ENCODE assay signal across 18 cellular contexts in the genomic region with DNA sequence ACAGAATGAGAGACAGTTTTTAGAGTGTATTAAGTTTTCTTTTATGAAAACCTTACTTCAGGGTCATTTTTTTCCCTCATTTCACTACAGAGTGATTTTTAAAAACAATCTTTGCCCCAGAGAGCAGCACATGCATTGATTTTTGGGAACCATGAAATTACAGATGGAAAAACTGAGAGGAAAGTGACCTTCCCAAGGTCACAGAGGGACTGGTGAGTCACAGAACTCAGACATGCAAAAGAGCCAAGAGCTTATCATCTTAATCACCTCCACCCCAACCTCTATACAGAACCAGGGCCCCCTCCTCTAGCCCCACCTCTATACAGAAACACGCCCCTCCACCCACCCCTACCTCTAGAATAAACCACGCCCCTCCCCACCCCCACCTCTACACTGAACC. TPM values are rescaled to one million over a fixed set of nuclear protein-coding genes. Genes with fewer than 3 reads are reported as not detected.
DNase-seq lines count a peak whose midpoint lies in the region; ATAC-seq and FAIRE-seq lines count a peak whose summit lies in the region.
"Had no signal": no experiment of that assay in that cellular context is flagged by ENCODE, and none has a peak within 500 bp of the region (broad histone marks: within the 10 kb centered on the region; RNA-seq: fewer than 3 reads in every experiment).

No MANE protein-coding gene starts in this region.

- H3K4me1 ChIP-seq in HUES64 (ENCODE audit: insufficient read depth, low read length) (no peaks in the 10 kb centered on the region; the same call in 1 of the 2 replicates), small intestine (ENCODE audit: control insufficient read depth in 2 of 2, insufficient read depth in 1 of 2, low read depth in 1 of 2, low read length in 1 of 2) (no peaks in the 10 kb centered on the region), trophoblast cell (ENCODE audit: control insufficient read depth in 1 of 2, insufficient read depth in 2 of 2, low read length in 2 of 2) (peaks cover 0 to under 1% of the 10 kb centered on the region in 2 experiments)
- H3K4me1 ChIP-seq: foreskin keratinocyte, stomach, uterus had no signal

- H3K18ac ChIP-seq in trophoblast cell (ENCODE audit: low read length) = no peak overlapping the region

- intact Hi-C loops in activated CD4-positive, alpha-beta memory T cell treated with anti-CD3 and anti-CD28 coated beads for 36 hours (cut with micrococcal nuclease) = no loop called here

- H4K12ac ChIP-seq in trophoblast cell (ENCODE audit: low read depth, low read length) = no peak overlapping the region

- H3K4me1 Mint-ChIP-seq in activated CD4-positive, alpha-beta memory T cell treated with anti-CD3 and anti-CD28 coated beads for 36 hours (ENCODE audit: low read depth) = peaks cover 11% of the 10 kb centered on the region
- H3K4me1 Mint-ChIP-seq in activated CD4-positive, alpha-beta memory T cell treated with anti-CD3 and anti-CD28 coated beads, Interleukin-2, amount 10 ng/mL, durations not matched to agents 7 days and 5 days = peaks cover 27% of the 10 kb centered on the region
- H3K4me1 Mint-ChIP-seq in activated T-helper 17 cell treated with anti-CD3 and anti-CD28 coated beads, Interleukin-2, amount 50 U/mL, for 72 hours = peaks cover 21% of the 10 kb centered on the region

- H3K9me3 Mint-ChIP-seq in activated CD4-positive, alpha-beta memory T cell treated with anti-CD3 and anti-CD28 coated beads for 36 hours = no peaks in the 10 kb centered on the region
- no peaks in the 10 kb centered on the region for H3K9me3 Mint-ChIP-seq in activated CD4-positive, alpha-beta memory T cell treated with anti-CD3 and anti-CD28 coated beads, Interleukin-2, amount 10 ng/mL, durations not matched to agents 7 days and 5 days
- H3K9me3 Mint-ChIP-seq in activated T-helper 17 cell treated with anti-CD3 and anti-CD28 coated beads, Interleukin-2, amount 50 U/mL, for 72 hours = no peaks in the 10 kb centered on the region
- H3K9me3 Mint-ChIP-seq: neural crest cell had no signal

- H3K27ac Mint-ChIP-seq in activated CD4-positive, alpha-beta memory T cell treated with anti-CD3 and anti-CD28 coated beads for 36 hours = peak overlapping the region; percentile 75
- no peak overlapping the region for H3K27ac Mint-ChIP-seq in activated CD4-positive, alpha-beta memory T cell treated with anti-CD3 and anti-CD28 coated beads, Interleukin-2, amount 10 ng/mL, durations not matched to agents 7 days and 5 days
- H3K27ac Mint-ChIP-seq in activated T-helper 17 cell treated with anti-CD3 and anti-CD28 coated beads, Interleukin-2, amount 50 U/mL, for 72 hours = no peak overlapping the region

- H3K23ac ChIP-seq in trophoblast cell (ENCODE audit: low read length) = no peak overlapping the region

- H3K36me3 ChIP-seq in HUES64 (ENCODE audit: insufficient read depth, low read length) (no peaks in the 10 kb centered on the region), small intestine (ENCODE audit: control insufficient read depth in 2 of 2, insufficient read depth in 2 of 2, low read length in 2 of 2) (peaks cover 9 to 13% of the 10 kb centered on the region in 2 donors), trophoblast cell (ENCODE audit: control insufficient read depth in 1 of 2, insufficient read depth in 2 of 2, low read length in 2 of 2) (no peaks in the 10 kb centered on the region)
- H3K36me3 ChIP-seq: uterus had no signal

- no peak overlapping the region for H2BK5ac ChIP-seq in trophoblast cell (ENCODE audit: low read depth, low read length, poor library complexity)

- POLR2A ChIA-PET in activated CD4-positive, alpha-beta memory T cell treated with anti-CD3 and anti-CD28 coated beads for 36 hours (lab: Charles Lee) = interaction anchor here (1.4 kb wide), 1 partner anchor 10 kb away, joined by 4 read pairs; a partner anchor contains a TSS
- POLR2A ChIA-PET in activated CD4-positive, alpha-beta memory T cell treated with anti-CD3 and anti-CD28 coated beads, Interleukin-2, amount 10 ng/mL, durations not matched to agents 7 days and 5 days (lab: Charles Lee) = interaction anchor here (1.1 to 1.2 kb wide), 2 partner anchors 11 to 17 kb away, joined by 3 to 5 read pairs; a partner anchor contains a TSS

- peak; percentile 78 for ATAC-seq in activated T-helper 17 cell treated with anti-CD3 and anti-CD28 coated beads, Interleukin-2, amount 50 U/mL, for 72 hours (replicated peaks)
- ATAC-seq: foreskin keratinocyte had no signal

- H3K4me3 ChIP-seq in HUES64 (ENCODE audit: low read length) = no peak overlapping the region
- no peak overlapping the region for H3K4me3 ChIP-seq in small intestine (ENCODE audit: low read depth in 1 of 2, low read length in 2 of 2)
- no peak overlapping the region for H3K4me3 ChIP-seq in trophoblast cell (ENCODE audit: low read depth, low read length)
- H3K4me3 ChIP-seq: stomach, uterus had no signal

- H3K9ac ChIP-seq in HUES64 (ENCODE audit: low read depth, low read length) (peak overlapping the region; percentile 36; the same call in 1 of the 2 replicates), trophoblast cell (ENCODE audit: low read length) (no peak overlapping the region)

- H2BK120ac ChIP-seq in trophoblast cell (ENCODE audit: insufficient read depth, low read length, poor library complexity) = no peak overlapping the region

- no peak overlapping the region for H3K4me2 ChIP-seq in trophoblast cell (ENCODE audit: low read length)

- no peak overlapping the region for H2BK12ac ChIP-seq in trophoblast cell (ENCODE audit: low read length)

- no peak overlapping the region for H4K8ac ChIP-seq in trophoblast cell (ENCODE audit: low read depth, low read length)

- H2AK5ac ChIP-seq in trophoblast cell (ENCODE audit: low read length) = no peak overlapping the region

- no peak overlapping the region for H3K4me3 Mint-ChIP-seq in activated CD4-positive, alpha-beta memory T cell treated with anti-CD3 and anti-CD28 coated beads for 36 hours
- H3K4me3 Mint-ChIP-seq in activated CD4-positive, alpha-beta memory T cell treated with anti-CD3 and anti-CD28 coated beads, Interleukin-2, amount 10 ng/mL, durations not matched to agents 7 days and 5 days = no peak overlapping the region
- H3K4me3 Mint-ChIP-seq in activated T-helper 17 cell treated with anti-CD3 and anti-CD28 coated beads, Interleukin-2, amount 50 U/mL, for 72 hours = no peak overlapping the region
- H3K4me3 Mint-ChIP-seq: neural crest cell had no signal

- H3K9me3 ChIP-seq in HUES64 (ENCODE audit: insufficient read depth, low read depth, low read length) = no peaks in the 10 kb centered on the region
- H3K9me3 ChIP-seq in small intestine (ENCODE audit: control insufficient read depth, low read depth) = no peaks in the 10 kb centered on the region
- H3K9me3 ChIP-seq in trophoblast cell (ENCODE audit: insufficient read depth, low read depth, low read length) = no peaks in the 10 kb centered on the region
- H3K9me3 ChIP-seq: stomach, uterus had no signal

- no peaks in the 10 kb centered on the region for H3K27me3 Mint-ChIP-seq in activated CD4-positive, alpha-beta memory T cell treated with anti-CD3 and anti-CD28 coated beads for 36 hours
- H3K27me3 Mint-ChIP-seq in activated CD4-positive, alpha-beta memory T cell treated with anti-CD3 and anti-CD28 coated beads, Interleukin-2, amount 10 ng/mL, durations not matched to agents 7 days and 5 days = no peaks in the 10 kb centered on the region
- no peaks in the 10 kb centered on the region for H3K27me3 Mint-ChIP-seq in activated T-helper 17 cell treated with anti-CD3 and anti-CD28 coated beads, Interleukin-2, amount 50 U/mL, for 72 hours

- no peak for DNase-seq in activated CD4-positive, alpha-beta memory T cell treated with anti-CD3 and anti-CD28 coated beads for 36 hours
- no peak for DNase-seq in activated CD4-positive, alpha-beta memory T cell treated with anti-CD3 and anti-CD28 coated beads, Interleukin-2, amount 10 ng/mL, durations not matched to agents 7 days and 5 days
- DNase-seq in small intestine (peak; percentile 25), COLO668 (lab: John Stamatoyannopoulos, UW; ENCODE audit: unreplicated experiment) (no peak), trophoblast cell (no peak), NCI-H510A treated with DMSO at 0.1 percent for 48 hours (lab: John Stamatoyannopoulos, UW) (no peak)
- DNase-seq: activated gamma-delta T cell; foreskin keratinocyte; MM.1S; NCI-H1694 treated with DMSO at 0.1 percent for 48 hours; NCI-H2227 treated with DMSO at 0.1 percent for 48 hours; SHP77 treated with DMSO at 0.1 percent for 48 hours; stimulated activated CD4-positive, alpha-beta T cell treated with anti-CD3 and anti-CD28 coated beads, Interleukin-12 subunit alpha, Interleukin-12 subunit beta, amount 100 ng/mL, for 4 hours; stomach; uterus had no signal

- 82% methylated on average over 2 of the region's 2 CpGs for WGBS in HUES64
- WGBS in small intestine, 3 donors = 66 to 83% (median 77%) methylated on average over 1 to 2 of the region's 2 CpGs
- no CpG with 5 or more reads among the region's 2 CpGs for WGBS in trophoblast cell (ENCODE audit: extremely low coverage, insufficient coverage, insufficient read length)

- no peak overlapping the region for H4K91ac ChIP-seq in trophoblast cell (ENCODE audit: low read depth, low read length)

- H3K4ac ChIP-seq in trophoblast cell (ENCODE audit: low read depth, low read length) = no peak overlapping the region

- H3K14ac ChIP-seq in trophoblast cell (ENCODE audit: low read length) = no peak overlapping the region

- FAIRE-seq in small intestine (lab: Jason Lieb, UNC) = no peak

- no peaks in the 10 kb centered on the region for H3K79me2 ChIP-seq in trophoblast cell (ENCODE audit: control insufficient read depth, insufficient read depth, low read length, poor library complexity)

- H3K79me1 ChIP-seq in trophoblast cell (ENCODE audit: low read length) = no peaks in the 10 kb centered on the region

- CTCF ChIA-PET in activated CD4-positive, alpha-beta memory T cell treated with anti-CD3 and anti-CD28 coated beads for 36 hours (lab: Charles Lee) = no interaction called here
- CTCF ChIA-PET in activated CD4-positive, alpha-beta memory T cell treated with anti-CD3 and anti-CD28 coated beads, Interleukin-2, amount 10 ng/mL, durations not matched to agents 7 days and 5 days (lab: Charles Lee) = interaction anchor here (0.6 to 0.7 kb wide), 2 partner anchors 170 to 220 kb away, joined by 3 to 4 read pairs; no protein-coding TSS in a partner anchor

- H3K27me3 ChIP-seq in HUES64 (ENCODE audit: insufficient read depth, low read length) (no peaks in the 10 kb centered on the region), small intestine (ENCODE audit: control insufficient read depth in 2 of 2, insufficient read depth in 2 of 2, low read length in 2 of 2) (no peaks in the 10 kb centered on the region), trophoblast cell (ENCODE audit: insufficient read depth, low read length) (no peaks in the 10 kb centered on the region)
- H3K27me3 ChIP-seq: foreskin keratinocyte, stomach, uterus had no signal

- no peak overlapping the region for H2AFZ ChIP-seq in trophoblast cell (ENCODE audit: insufficient read depth, low read length, poor library complexity)

- peaks cover 17% of the 10 kb centered on the region for H3K36me3 Mint-ChIP-seq in activated CD4-positive, alpha-beta memory T cell treated with anti-CD3 and anti-CD28 coated beads for 36 hours
- H3K36me3 Mint-ChIP-seq in activated CD4-positive, alpha-beta memory T cell treated with anti-CD3 and anti-CD28 coated beads, Interleukin-2, amount 10 ng/mL, durations not matched to agents 7 days and 5 days (ENCODE audit: low read depth) = peaks cover 43% of the 10 kb centered on the region
- H3K36me3 Mint-ChIP-seq in activated T-helper 17 cell treated with anti-CD3 and anti-CD28 coated beads, Interleukin-2, amount 50 U/mL, for 72 hours (ENCODE audit: low read depth) = peaks cover 44% of the 10 kb centered on the region

- H3K27ac ChIP-seq in HUES64 (ENCODE audit: low read depth, low read length) (no peak overlapping the region), small intestine (ENCODE audit: low read depth in 1 of 2, low read length in 1 of 2) (no peak overlapping the region), trophoblast cell (ENCODE audit: low read depth, low read length) (no peak overlapping the region)
- H3K27ac ChIP-seq: foreskin keratinocyte, stomach, uterus had no signal

RNA-seq across cellular contexts. Expression of a gene that starts 10.7 kb away (rescaled TPM):
- total RNA-seq in activated CD4-positive, alpha-beta memory T cell treated with anti-CD3 and anti-CD28 coated beads for 36 hours = 10 to 100 TPM in 1 of 2 experiments, 1 to 10 TPM in 1; 8.7 to 11.6 TPM
- total RNA-seq in activated CD4-positive, alpha-beta memory T cell treated with anti-CD3 and anti-CD28 coated beads, Interleukin-2, amount 10 ng/mL, durations not matched to agents 7 days and 5 days = 10 to 100 TPM; 13.9 to 15.8 TPM
- 1.2 TPM for polyA plus RNA-seq in HUES64 (2013, experiment 1 of 2)
- 2.7 TPM for polyA plus RNA-seq in HUES64 (2013, experiment 2 of 2)
- 1 to 10 TPM; 6.7 to 8.0 TPM for total RNA-seq in activated T-helper 17 cell treated with anti-CD3 and anti-CD28 coated beads, Interleukin-2, amount 50 U/mL, for 72 hours
- 1 to 10 TPM; 5.4 to 8.7 (median 7.2) TPM for polyA plus RNA-seq in small intestine
- 1.9 and 2.4 TPM in 2 replicates for polyA plus RNA-seq in trophoblast cell (2013)

RNA-seq across cellular contexts. Expression of a gene that starts 22.4 kb away (rescaled TPM):
- total RNA-seq in activated CD4-positive, alpha-beta memory T cell treated with anti-CD3 and anti-CD28 coated beads for 36 hours = 1 to 10 TPM; 5.9 TPM
- 1 to 10 TPM; 5.6 to 5.8 TPM for total RNA-seq in activated CD4-positive, alpha-beta memory T cell treated with anti-CD3 and anti-CD28 coated beads, Interleukin-2, amount 10 ng/mL, durations not matched to agents 7 days and 5 days
- 3.7 TPM for polyA plus RNA-seq in HUES64 (2013, experiment 1 of 2)
- polyA plus RNA-seq in HUES64 (2013, experiment 2 of 2) = 3.7 TPM
- 1 to 10 TPM; 6.4 to 9.0 TPM for total RNA-seq in activated T-helper 17 cell treated with anti-CD3 and anti-CD28 coated beads, Interleukin-2, amount 50 U/mL, for 72 hours
- 1 to 10 TPM; 3.2 to 4.4 (median 3.6) TPM for polyA plus RNA-seq in small intestine
- 3.8 and 4.0 TPM in 2 replicates for polyA plus RNA-seq in trophoblast cell (2013)

RNA-seq across cellular contexts. Expression of a gene that starts 23.2 kb away (rescaled TPM):
- 10 to 100 TPM; 66.8 to 67.8 TPM for total RNA-seq in activated CD4-positive, alpha-beta memory T cell treated with anti-CD3 and anti-CD28 coated beads for 36 hours
- total RNA-seq in activated CD4-positive, alpha-beta memory T cell treated with anti-CD3 and anti-CD28 coated beads, Interleukin-2, amount 10 ng/mL, durations not matched to agents 7 days and 5 days = 10 to 100 TPM; 60.0 to 61.7 TPM
- polyA plus RNA-seq in HUES64 (2013, experiment 1 of 2) = 26.3 TPM
- 26.2 TPM for polyA plus RNA-seq in HUES64 (2013, experiment 2 of 2)
- 10 to 100 TPM; 40.2 to 65.4 TPM for total RNA-seq in activated T-helper 17 cell treated with anti-CD3 and anti-CD28 coated beads, Interleukin-2, amount 50 U/mL, for 72 hours
- 10 to 100 TPM in 1 of 3 donors, 1 to 10 TPM in 2; 2.2 to 10.9 (median 2.5) TPM for polyA plus RNA-seq in small intestine
- polyA plus RNA-seq in trophoblast cell (2013) = 7.1 TPM in 2 replicates

RNA-seq across cellular contexts. Expression of a gene that starts 35.2 kb away (rescaled TPM):
- total RNA-seq in activated CD4-positive, alpha-beta memory T cell treated with anti-CD3 and anti-CD28 coated beads for 36 hours = 10 to 100 TPM; 21.0 to 22.7 TPM
- total RNA-seq in activated CD4-positive, alpha-beta memory T cell treated with anti-CD3 and anti-CD28 coated beads, Interleukin-2, amount 10 ng/mL, durations not matched to agents 7 days and 5 days = 10 to 100 TPM; 27.3 to 36.2 TPM
- polyA plus RNA-seq in HUES64 (2013, experiment 1 of 2) = 12.3 TPM
- polyA plus RNA-seq in HUES64 (2013, experiment 2 of 2) = 13.4 TPM
- total RNA-seq in activated T-helper 17 cell treated with anti-CD3 and anti-CD28 coated beads, Interleukin-2, amount 50 U/mL, for 72 hours = 10 to 100 TPM; 20.8 to 26.5 TPM
- 10 to 100 TPM; 30.6 to 54.8 (median 53.8) TPM for polyA plus RNA-seq in small intestine
- polyA plus RNA-seq in trophoblast cell (2013) = 15.3 and 17.0 TPM in 2 replicates

RNA-seq across cellular contexts. Expression of a gene that starts 42.7 kb away (rescaled TPM):
- 1 to 10 TPM; 1.8 to 2.3 TPM for total RNA-seq in activated CD4-positive, alpha-beta memory T cell treated with anti-CD3 and anti-CD28 coated beads for 36 hours
- 1 to 10 TPM; 3.7 to 4.5 TPM for total RNA-seq in activated CD4-positive, alpha-beta memory T cell treated with anti-CD3 and anti-CD28 coated beads, Interleukin-2, amount 10 ng/mL, durations not matched to agents 7 days and 5 days
- polyA plus RNA-seq in HUES64 (2013, experiment 1 of 2) = not detected
- 0.25 TPM for polyA plus RNA-seq in HUES64 (2013, experiment 2 of 2)
- 1 to 10 TPM; 1.5 to 2.6 TPM for total RNA-seq in activated T-helper 17 cell treated with anti-CD3 and anti-CD28 coated beads, Interleukin-2, amount 50 U/mL, for 72 hours
- polyA plus RNA-seq in small intestine = 1 to 10 TPM in 2 of 3 donors, under 1 TPM in 1; 0.89 to 5.4 (median 1.6) TPM
- 0.01 TPM in 1 of 2 replicates, not detected in the other for polyA plus RNA-seq in trophoblast cell (2013)
